ENCODE assay signal across 4 cellular contexts in the genomic region with DNA sequence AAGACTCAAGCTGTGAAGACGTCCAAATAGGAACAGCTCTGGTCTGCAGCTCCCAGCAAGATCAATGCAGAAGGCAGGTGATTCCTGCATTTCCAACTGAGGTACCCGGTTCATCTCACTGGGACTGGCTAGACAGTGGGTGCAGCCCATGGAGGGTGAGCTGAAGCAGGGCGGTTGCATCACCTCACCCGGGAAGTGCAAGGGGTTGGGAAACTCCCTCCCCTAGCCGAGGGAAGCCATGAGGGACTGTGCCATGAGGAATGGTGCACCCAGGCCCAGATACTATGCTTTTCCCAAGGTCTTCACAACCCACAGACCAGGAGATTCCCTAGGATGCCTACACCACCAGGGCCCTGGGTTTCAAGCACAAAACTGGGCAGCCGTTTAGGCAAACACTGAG. TPM values are rescaled to one million over a fixed set of nuclear protein-coding genes. Genes with fewer than 3 reads are reported as not detected.
"Had no signal": no experiment of that assay in that cellular context is flagged by ENCODE, and none has a peak within 500 bp of the region (broad histone marks: within the 10 kb centered on the region; RNA-seq: fewer than 3 reads in every experiment).

No MANE protein-coding gene starts in this region.

RNA-seq across cellular contexts. Expression of gene ZSWIM2, which starts 37.2 kb away (rescaled TPM):
- total RNA-seq: HT-29, HT1080, IMR-90 had no signal
- polyA plus RNA-seq: IgD-negative memory B cell had no signal
